In the genomic region with DNA sequence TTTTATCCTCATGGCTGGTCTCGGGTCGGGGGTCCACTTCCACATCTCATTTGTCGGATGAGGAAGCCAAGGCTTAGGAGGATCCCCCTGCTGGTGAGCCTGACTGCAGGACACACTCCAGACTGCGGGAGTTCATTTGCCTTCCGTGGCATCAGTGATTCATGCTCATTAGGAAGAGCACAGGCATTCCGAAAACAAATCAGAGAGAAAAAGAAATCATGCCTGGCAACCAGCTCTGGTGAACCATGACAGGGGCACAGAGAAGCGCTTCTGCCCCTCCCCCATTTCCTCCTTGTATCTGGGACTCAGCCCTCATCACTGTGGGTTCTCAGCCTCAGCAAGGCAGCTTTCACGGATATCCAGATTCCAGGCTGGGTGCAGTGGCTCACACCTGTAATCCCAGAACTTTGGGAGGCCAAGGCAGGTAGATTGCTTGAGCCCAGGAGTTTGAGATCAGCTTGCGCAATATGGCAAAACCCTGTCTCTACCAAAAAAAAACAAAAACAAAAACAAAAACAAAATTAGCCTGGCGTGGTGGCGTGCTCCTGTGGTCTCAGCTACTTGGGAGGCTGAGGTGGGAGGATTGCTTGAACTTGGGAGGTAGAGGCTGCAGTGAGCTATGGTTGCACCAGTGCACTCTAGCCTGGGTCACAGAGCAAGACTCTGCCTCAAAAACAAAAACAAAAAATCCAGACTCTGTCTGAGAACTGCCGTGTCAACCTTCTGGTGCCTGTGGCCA, we compare ENCODE assay signal across 8 cellular contexts. TPM values are rescaled to one million over a fixed set of nuclear protein-coding genes. Genes with fewer than 3 reads are reported as not detected.
DNase-seq lines count a peak whose midpoint lies in the region; ATAC-seq and TF ChIP-seq lines count a peak whose summit lies in the region.

No MANE protein-coding gene starts in this region.

- no peaks in the 10 kb centered on the region for H3K79me2 ChIP-seq in fibroblast of lung (ENCODE audit: control insufficient read depth, insufficient read depth, low read length)

- H3K4me2 ChIP-seq in fibroblast of lung (ENCODE audit: extremely low read depth, insufficient read depth, low read length): peak overlapping the region; percentile 23

- no peak for ATAC-seq in heart right ventricle
- no peak for ATAC-seq in GM18498 (IDR thresholded peaks at IDR 0.05; ENCODE audit: unreplicated experiment)

- intact Hi-C loops in heart right ventricle (cut with DNase I): no loop called here
- intact Hi-C loops in cardiac septum (cut with DNase I): no loop called here

- H3K4me1 ChIP-seq in heart right ventricle (peaks cover 20 to 97% (median 70%) of the 10 kb centered on the region in 9 donors), fibroblast of lung (ENCODE audit: control insufficient read depth, extremely low read depth, insufficient read depth, low read length) (peaks cover 19% of the 10 kb centered on the region), rectal smooth muscle tissue (ENCODE audit: control insufficient read depth, insufficient read depth, low read length) (peaks cover 55% of the 10 kb centered on the region)

- peak overlapping the region; percentile 44 to 93 (median 90) for H3K27ac ChIP-seq in heart right ventricle
- peak overlapping the region; percentile 92 for H3K27ac ChIP-seq in fibroblast of lung (ENCODE audit: insufficient read depth, low read length)
- H3K27ac ChIP-seq in rectal smooth muscle tissue (ENCODE audit: low read depth, low read length): peak overlapping the region; percentile 83

- no peak overlapping the region for H2AFZ ChIP-seq in fibroblast of lung (ENCODE audit: low read length)

- no peak overlapping the region for H3K9ac ChIP-seq in fibroblast of lung (ENCODE audit: insufficient read depth, low read length)
- no peak overlapping the region for H3K9ac ChIP-seq in rectal smooth muscle tissue (ENCODE audit: low read length)

- TF ChIP-seq CTCF in heart right ventricle (IDR thresholded peaks at IDR 0.05) (peak in 4 of 9 donors; percentile 10 to 42 (median 23)), fibroblast of lung (conservative IDR thresholded peaks at IDR 0.05 in 1 of 2, IDR thresholded peaks at IDR 0.05 in 1 of 2; ENCODE audit: low read depth in 1 of 2, low read length in 2 of 2) (peak; percentile 42 to 73)

- H3K4me3 ChIP-seq in heart right ventricle (no peak overlapping the region), fibroblast of lung (replicated peaks in 1 of 4; ENCODE audit: control extremely low read depth in 1 of 4, insufficient read depth in 1 of 4, low read depth in 3 of 4, low read length in 4 of 4) (no peak overlapping the region), rectal smooth muscle tissue (ENCODE audit: low read length) (no peak overlapping the region)

- H3K36me3 ChIP-seq in heart right ventricle (no peaks in the 10 kb centered on the region), fibroblast of lung (ENCODE audit: control insufficient read depth, insufficient read depth, low read length) (no peaks in the 10 kb centered on the region), rectal smooth muscle tissue (ENCODE audit: control insufficient read depth, insufficient read depth, low read length) (no peaks in the 10 kb centered on the region)

- no peak for DNase-seq in heart right ventricle
- DNase-seq in cardiac septum (ENCODE audit: low spot score): no peak
- DNase-seq in NAMALWA (ENCODE audit: low spot score): peak; percentile 62
- peak; percentile 49 for DNase-seq in activated T-cell treated with anti-CD3 and anti-CD28 coated beads, Interleukin-2, amount 50 U/mL, for 1 hour
- DNase-seq in fibroblast of lung (ENCODE audit: low read depth in 2 of 2): peak; percentile 81 to 93
- no peak for DNase-seq in NCI-H146 treated with DMSO at 0.1 percent for 48 hours (lab: John Stamatoyannopoulos, UW; ENCODE audit: unreplicated experiment)

- no peaks in the 10 kb centered on the region for H4K20me1 ChIP-seq in fibroblast of lung (ENCODE audit: control insufficient read depth, extremely low read depth, insufficient read depth, low read length)

- H3K9me3 ChIP-seq in heart right ventricle (no peaks in the 10 kb centered on the region), fibroblast of lung (ENCODE audit: control insufficient read depth, insufficient read depth, low read depth, low read length) (no peaks in the 10 kb centered on the region)

- no peaks in the 10 kb centered on the region for H3K27me3 ChIP-seq in heart right ventricle
- no peaks in the 10 kb centered on the region for H3K27me3 ChIP-seq in fibroblast of lung (ENCODE audit: control insufficient read depth, insufficient read depth, low read length)
- no peaks in the 10 kb centered on the region for H3K27me3 ChIP-seq in rectal smooth muscle tissue (ENCODE audit: control insufficient read depth, insufficient read depth, low read length)

- 83 to 84% methylated on average over 12 of the region's 12 CpGs for whole genome bisulfite sequencing in heart right ventricle, 2 donors

RNA-seq across cellular contexts. Expression of a gene that starts 28.4 kb away (rescaled TPM):
- 1 to 10 TPM in 9 of 10 donors, under 1 TPM in 1; 0.92 to 3.6 (median 1.5) TPM for total RNA-seq in heart right ventricle
- polyA plus RNA-seq in heart right ventricle: under 1 TPM; 0.73 to 0.84 TPM
- total RNA-seq in cardiac septum: 1.9 TPM
- 4.4 and 6.6 TPM in 2 replicates for total RNA-seq in fibroblast of lung
- polyA plus RNA-seq in fibroblast of lung: 1.5 and 3.6 TPM in 2 replicates
- 0.64 and 1.7 TPM in 2 replicates for polyA plus RNA-seq in fibroblast of lung (2012)
- 1.8 and 4.7 TPM in 2 replicates for polyA minus RNA-seq in fibroblast of lung (ENCODE audit: low replicate concordance)

RNA-seq across cellular contexts. Expression of a gene that starts 51.5 kb away (rescaled TPM):
- total RNA-seq in heart right ventricle (10 to 100 TPM; 10.3 to 19.3 (median 12.0) TPM), cardiac septum (11.8 TPM), fibroblast of lung (36.7 and 39.3 TPM in 2 replicates)
- polyA plus RNA-seq in heart right ventricle (10 to 100 TPM in 1 of 2 donors, 1 to 10 TPM in 1; 9.4 to 18.4 TPM), fibroblast of lung (13.3 and 13.8 TPM in 2 replicates)
- 17.4 and 24.6 TPM in 2 replicates for polyA plus RNA-seq in fibroblast of lung (2012)
- polyA minus RNA-seq in fibroblast of lung (ENCODE audit: low replicate concordance): 13.0 and 19.1 TPM in 2 replicates

RNA-seq across cellular contexts. Expression of a gene that starts 55.1 kb away (rescaled TPM):
- 10 to 100 TPM; 14.7 to 19.6 (median 17.7) TPM for total RNA-seq in heart right ventricle
- polyA plus RNA-seq in heart right ventricle: 10 to 100 TPM in 1 of 2 donors, 1 to 10 TPM in 1; 9.6 to 16.1 TPM
- 19.8 TPM for total RNA-seq in cardiac septum
- total RNA-seq in fibroblast of lung: 9.0 and 12.4 TPM in 2 replicates
- 16.5 and 20.9 TPM in 2 replicates for polyA plus RNA-seq in fibroblast of lung
- 17.8 and 25.1 TPM in 2 replicates for polyA plus RNA-seq in fibroblast of lung (2012)
- polyA minus RNA-seq in fibroblast of lung (ENCODE audit: low replicate concordance): 21.0 and 33.0 TPM in 2 replicates

Comparison
In these comparisons a context has a peak if more than half of its experiments do, and no peak if none do; other contexts are left out.
1. DNase-seq: peak in NAMALWA (single experiment), activated T-cell treated with anti-CD3 and anti-CD28 coated beads, Interleukin-2, amount 50 U/mL, for 1 hour (single experiment) and fibroblast of lung (2 of 2); none in heart right ventricle (0 of 2), cardiac septum (single experiment) and NCI-H146 treated with DMSO at 0.1 percent for 48 hours (single experiment).
2. Peak in every context shown above with its lines, with median percentiles within 50 percentile points of each other: H3K27ac ChIP-seq.